13 cellular contexts compared by ENCODE assay signal in genomic region chr19:28397311-28397710, GRCh38.
A peak's percentile ranks its signal among the peaks of the same experiment; 100 is the strongest.
DNase-seq lines count a peak whose midpoint lies in the region; ATAC-seq and TF ChIP-seq lines count a peak whose summit lies in the region.
"Had no signal": no experiment of that assay in that cellular context is flagged by ENCODE, and none has a peak within 500 bp of the region (broad histone marks: within the 10 kb centered on the region; RNA-seq: fewer than 3 reads in every experiment).

No MANE protein-coding gene starts in this region.

- H3K4me3 Mint-ChIP-seq in osteocyte (ENCODE audit: unreplicated experiment) = no peak overlapping the region
- H3K4me3 Mint-ChIP-seq: CD4-positive, alpha-beta memory T cell had no signal

- no peak overlapping the region for H3K4me2 ChIP-seq in DND-41 (ENCODE audit: insufficient read depth, low read length)

- ATAC-seq in DND-41 (ENCODE audit: insufficient read depth, low read depth) (no peak), GM18517 (IDR thresholded peaks at IDR 0.05; ENCODE audit: unreplicated experiment) (no peak)
- ATAC-seq: HCT116 had no signal

- peaks cover 48% of the 10 kb centered on the region for H3K4me1 ChIP-seq in DND-41 (ENCODE audit: insufficient read depth, low read length)

- POLR2A ChIA-PET in BJ (lab: Charles Lee) = no interaction called here

- no peaks in the 10 kb centered on the region for H3K9me3 ChIP-seq in DND-41 (ENCODE audit: insufficient read depth, low read length, severe bottlenecking)

- H3K27me3 ChIP-seq in BJ (ENCODE audit: control insufficient read depth, insufficient read depth, low read length) (no peaks in the 10 kb centered on the region; the same call in 1 of the 2 replicates), DND-41 (ENCODE audit: insufficient read depth, low read length, poor library complexity) (no peaks in the 10 kb centered on the region)

- H3K27me3 Mint-ChIP-seq in osteocyte (ENCODE audit: unreplicated experiment) = no peaks in the 10 kb centered on the region
- H3K27me3 Mint-ChIP-seq: CD4-positive, alpha-beta memory T cell had no signal

- no peaks in the 10 kb centered on the region for H3K79me2 ChIP-seq in DND-41 (ENCODE audit: insufficient read depth, low read length)

- H3K27ac ChIP-seq in DND-41 (ENCODE audit: low read length) = peak overlapping the region; percentile 44
- H3K27ac ChIP-seq: C4-2B had no signal

- no peak overlapping the region for H3K27ac Mint-ChIP-seq in osteocyte (ENCODE audit: unreplicated experiment)
- H3K27ac Mint-ChIP-seq: CD4-positive, alpha-beta memory T cell had no signal

- H3K36me3 Mint-ChIP-seq in osteocyte (ENCODE audit: unreplicated experiment) = no peaks in the 10 kb centered on the region
- H3K36me3 Mint-ChIP-seq: CD4-positive, alpha-beta memory T cell had no signal

- H4K20me1 ChIP-seq in DND-41 (ENCODE audit: insufficient read depth, low read length) = no peaks in the 10 kb centered on the region

- no peak overlapping the region for H3K4me3 ChIP-seq in BJ (ENCODE audit: low read depth, low read length)
- H3K4me3 ChIP-seq in DND-41 (ENCODE audit: low read depth in 1 of 2, low read length in 2 of 2) = no peak overlapping the region
- H3K4me3 ChIP-seq: K562 had no signal

- H3K9me3 Mint-ChIP-seq in osteocyte (ENCODE audit: unreplicated experiment) = peaks cover 28% of the 10 kb centered on the region

- CTCF ChIA-PET in BJ (lab: Yijun Ruan, JAX) = no interaction called here

- no peaks in the 10 kb centered on the region for H3K4me1 Mint-ChIP-seq in osteocyte (ENCODE audit: unreplicated experiment)

- peak; percentile 41 for DNase-seq in BJ (ENCODE audit: low read depth)
- no peak for DNase-seq in DND-41
- DNase-seq in NCI-H82 treated with DMSO at 0.1 percent for 48 hours (lab: John Stamatoyannopoulos, UW; ENCODE audit: unreplicated experiment) = peak; percentile 42
- peak; percentile 54 for DNase-seq in osteocyte (ENCODE audit: extremely low spot score, unreplicated experiment)
- no peak for DNase-seq in NCI-H446 (lab: John Stamatoyannopoulos, UW)
- no peak for DNase-seq in activated naive CD4-positive, alpha-beta T cell treated with Interleukin-2 at 50 U/mL for 16 hours
- DNase-seq: CD4-positive, alpha-beta memory T cell; DMS53; Karpas-422 had no signal

- H3K9ac ChIP-seq in DND-41 (ENCODE audit: low read depth, low read length) = no peak overlapping the region

- H2AFZ ChIP-seq in DND-41 (ENCODE audit: low read depth, low read length) = no peak overlapping the region

- no peak for TF ChIP-seq CTCF in BJ (IDR thresholded peaks at IDR 0.05; ENCODE audit: insufficient read depth, low read depth, low read length)
- TF ChIP-seq CTCF in DND-41 (IDR thresholded peaks at IDR 0.05; ENCODE audit: borderline replicate concordance, extremely low read depth, low read length, poor library complexity, severe bottlenecking) = no peak
- TF ChIP-seq CTCF in osteocyte (IDR thresholded peaks at IDR 0.05) = no peak

- no peaks in the 10 kb centered on the region for H3K36me3 ChIP-seq in BJ (ENCODE audit: control insufficient read depth, insufficient read depth, low read length)
- H3K36me3 ChIP-seq in DND-41 (ENCODE audit: insufficient read depth, low read length) = no peaks in the 10 kb centered on the region

Comparison
In these comparisons a context has a peak if more than half of its experiments do, and no peak if none do; other contexts are left out.
1. DNase-seq: peak in BJ (single experiment), NCI-H82 treated with DMSO at 0.1 percent for 48 hours (single experiment) and osteocyte (single experiment); none in DND-41 (single experiment), NCI-H446 (0 of 2) and activated naive CD4-positive, alpha-beta T cell treated with Interleukin-2 at 50 U/mL for 16 hours (single experiment).